In genomic region chr9:120947222-120947621, GRCh38 we compare ENCODE assay signal across 29 cellular contexts.
"Had no signal": no experiment of that assay in that cellular context is flagged by ENCODE, and none has a peak within 500 bp of the region (broad histone marks: within the 10 kb centered on the region; RNA-seq: fewer than 3 reads in every experiment).

No MANE protein-coding gene starts in this region.

- H3K27ac ChIP-seq: heart right ventricle, hepatocyte, neural progenitor cell, neutrophil, parathyroid adenoma, psoas muscle, right atrium auricular region, right lobe of liver, transverse colon had no signal

- H3K27me3 Mint-ChIP-seq: naive B cell; stimulated activated memory B cell treated with anti-CD40 and anti-IgM and Interleukin-4, amounts not matched to agents 10 μg/mL and 1 μg/mL and 100 μg/mL, for 72 hours; stimulated activated naive CD8-positive, alpha-beta T cell treated with anti-CD3 and anti-CD28 coated beads, Interleukin-15, amount 100 ng/mL, for 72 hours had no signal

- H3K36me3 ChIP-seq: heart right ventricle, neural progenitor cell, neutrophil, right atrium auricular region, transverse colon, upper lobe of left lung had no signal

- H3K27ac Mint-ChIP-seq: mesothelial cell of epicardium; naive B cell; natural killer cell; nephron progenitor cell; neural progenitor cell; stimulated activated memory B cell treated with anti-CD40 and anti-IgM and Interleukin-4, amounts not matched to agents 10 μg/mL and 1 μg/mL and 100 μg/mL, for 72 hours; stimulated activated naive CD8-positive, alpha-beta T cell treated with anti-CD3 and anti-CD28 coated beads, Interleukin-15, amount 100 ng/mL, for 72 hours had no signal

- H3K4me3 ChIP-seq: heart right ventricle, hepatocyte, neural progenitor cell, psoas muscle, right atrium auricular region, right lobe of liver, smooth muscle cell, transverse colon, upper lobe of left lung had no signal

- H3K4me1 Mint-ChIP-seq: natural killer cell had no signal

- H3K36me3 Mint-ChIP-seq: mesothelial cell of epicardium; naive B cell; natural killer cell; neural progenitor cell; stimulated activated memory B cell treated with anti-CD40 and anti-IgM and Interleukin-4, amounts not matched to agents 10 μg/mL and 1 μg/mL and 100 μg/mL, for 72 hours had no signal

- FAIRE-seq: urothelium cell line had no signal

- H3K4me1 ChIP-seq: parathyroid adenoma had no signal

- H3K27me3 ChIP-seq: heart right ventricle, hepatocyte, neural progenitor cell, neutrophil, right atrium auricular region, right lobe of liver, transverse colon, upper lobe of left lung had no signal

- H3K4me2 ChIP-seq: hepatocyte, neural progenitor cell, smooth muscle cell had no signal

- DNase-seq: heart right ventricle; islet precursor cell; left cardiac atrium; mammary epithelial cell; mesenchymal stem cell; naive B cell; natural killer cell; nephron progenitor cell; occipital lobe; psoas muscle; right lobe of liver; stimulated activated CD4-positive, alpha-beta T cell treated with anti-CD3 and anti-CD28 coated beads, Interleukin-1b, Interleukin-23, amount 100 ng/mL, for 48 hours; stimulated activated CD4-positive, alpha-beta T cell treated with anti-CD3 and anti-CD28 coated beads, Interleukin-2, amount 100 ng/mL, for 48 hours; stimulated activated CD4-positive, alpha-beta T cell treated with anti-CD3 and anti-CD28 coated beads, Interleukin-4, amount 100 ng/mL, for 4 hours; stimulated activated CD8-positive, alpha-beta memory T cell treated with anti-CD3 and anti-CD28 coated beads, Interleukin-4, amount 100 ng/mL, for 48 hours; stimulated activated naive CD4-positive, alpha-beta T cell treated with Interleukin-2 at 50 U/mL for 16 hours; stimulated activated naive CD8-positive, alpha-beta T cell treated with anti-CD3 and anti-CD28 coated beads, Interleukin-15, amount 100 ng/mL, for 72 hours; substantia nigra; transverse colon; upper lobe of left lung had no signal

- ATAC-seq: heart right ventricle; left cardiac atrium; natural killer cell; psoas muscle; right lobe of liver; stimulated activated memory B cell treated with anti-CD40 and anti-IgM and Interleukin-4, amounts not matched to agents 10 μg/mL and 1 μg/mL and 100 μg/mL, for 72 hours; stimulated activated naive CD8-positive, alpha-beta T cell treated with anti-CD3 and anti-CD28 coated beads, Interleukin-15, amount 100 ng/mL, for 72 hours had no signal

- H3K9me3 Mint-ChIP-seq: mesothelial cell of epicardium; natural killer cell; nephron progenitor cell; neural progenitor cell; stimulated activated naive CD8-positive, alpha-beta T cell treated with anti-CD3 and anti-CD28 coated beads, Interleukin-15, amount 100 ng/mL, for 72 hours had no signal

- H3K9me3 ChIP-seq: heart right ventricle, neutrophil, psoas muscle, right atrium auricular region, right lobe of liver, transverse colon, upper lobe of left lung had no signal

- H3K4me3 Mint-ChIP-seq: mesothelial cell of epicardium; naive B cell; natural killer cell; nephron progenitor cell; neural progenitor cell; stimulated activated memory B cell treated with anti-CD40 and anti-IgM and Interleukin-4, amounts not matched to agents 10 μg/mL and 1 μg/mL and 100 μg/mL, for 72 hours; stimulated activated naive CD8-positive, alpha-beta T cell treated with anti-CD3 and anti-CD28 coated beads, Interleukin-15, amount 100 ng/mL, for 72 hours had no signal
